In the genomic region with DNA sequence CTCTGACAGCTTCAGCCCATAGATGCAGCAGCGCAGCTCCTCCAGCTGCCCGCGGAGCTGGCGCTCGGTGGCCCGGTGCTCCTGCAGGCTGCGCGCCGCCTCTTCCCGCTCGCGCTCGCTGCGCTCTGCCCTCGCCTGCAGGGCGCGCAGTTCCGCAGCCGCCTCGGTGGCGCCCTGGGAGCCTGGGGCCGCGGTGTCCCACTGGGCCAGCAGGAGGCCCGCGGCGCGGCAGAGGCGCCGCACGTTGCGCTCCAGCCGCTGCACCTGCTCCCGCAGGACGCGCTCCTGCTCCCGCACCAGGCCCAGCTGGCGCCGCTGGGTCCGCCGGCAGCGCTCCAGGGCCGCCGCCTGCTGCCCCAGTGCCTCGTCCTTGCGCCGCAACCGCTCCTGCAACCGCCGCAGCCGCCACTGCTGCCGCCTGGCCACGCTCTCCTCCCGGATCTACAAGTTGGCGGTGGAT, we compare ENCODE assay signal across 1 cellular context.
TF ChIP-seq lines count a peak whose summit lies in the region.

No MANE protein-coding gene starts in this region.

TF ChIP-seq in GM23338, 12 proteins besides CTCF, POLR2A, EP300 and RAD21 (continued from another document):
- TF ChIP-seq, protein P1, sequence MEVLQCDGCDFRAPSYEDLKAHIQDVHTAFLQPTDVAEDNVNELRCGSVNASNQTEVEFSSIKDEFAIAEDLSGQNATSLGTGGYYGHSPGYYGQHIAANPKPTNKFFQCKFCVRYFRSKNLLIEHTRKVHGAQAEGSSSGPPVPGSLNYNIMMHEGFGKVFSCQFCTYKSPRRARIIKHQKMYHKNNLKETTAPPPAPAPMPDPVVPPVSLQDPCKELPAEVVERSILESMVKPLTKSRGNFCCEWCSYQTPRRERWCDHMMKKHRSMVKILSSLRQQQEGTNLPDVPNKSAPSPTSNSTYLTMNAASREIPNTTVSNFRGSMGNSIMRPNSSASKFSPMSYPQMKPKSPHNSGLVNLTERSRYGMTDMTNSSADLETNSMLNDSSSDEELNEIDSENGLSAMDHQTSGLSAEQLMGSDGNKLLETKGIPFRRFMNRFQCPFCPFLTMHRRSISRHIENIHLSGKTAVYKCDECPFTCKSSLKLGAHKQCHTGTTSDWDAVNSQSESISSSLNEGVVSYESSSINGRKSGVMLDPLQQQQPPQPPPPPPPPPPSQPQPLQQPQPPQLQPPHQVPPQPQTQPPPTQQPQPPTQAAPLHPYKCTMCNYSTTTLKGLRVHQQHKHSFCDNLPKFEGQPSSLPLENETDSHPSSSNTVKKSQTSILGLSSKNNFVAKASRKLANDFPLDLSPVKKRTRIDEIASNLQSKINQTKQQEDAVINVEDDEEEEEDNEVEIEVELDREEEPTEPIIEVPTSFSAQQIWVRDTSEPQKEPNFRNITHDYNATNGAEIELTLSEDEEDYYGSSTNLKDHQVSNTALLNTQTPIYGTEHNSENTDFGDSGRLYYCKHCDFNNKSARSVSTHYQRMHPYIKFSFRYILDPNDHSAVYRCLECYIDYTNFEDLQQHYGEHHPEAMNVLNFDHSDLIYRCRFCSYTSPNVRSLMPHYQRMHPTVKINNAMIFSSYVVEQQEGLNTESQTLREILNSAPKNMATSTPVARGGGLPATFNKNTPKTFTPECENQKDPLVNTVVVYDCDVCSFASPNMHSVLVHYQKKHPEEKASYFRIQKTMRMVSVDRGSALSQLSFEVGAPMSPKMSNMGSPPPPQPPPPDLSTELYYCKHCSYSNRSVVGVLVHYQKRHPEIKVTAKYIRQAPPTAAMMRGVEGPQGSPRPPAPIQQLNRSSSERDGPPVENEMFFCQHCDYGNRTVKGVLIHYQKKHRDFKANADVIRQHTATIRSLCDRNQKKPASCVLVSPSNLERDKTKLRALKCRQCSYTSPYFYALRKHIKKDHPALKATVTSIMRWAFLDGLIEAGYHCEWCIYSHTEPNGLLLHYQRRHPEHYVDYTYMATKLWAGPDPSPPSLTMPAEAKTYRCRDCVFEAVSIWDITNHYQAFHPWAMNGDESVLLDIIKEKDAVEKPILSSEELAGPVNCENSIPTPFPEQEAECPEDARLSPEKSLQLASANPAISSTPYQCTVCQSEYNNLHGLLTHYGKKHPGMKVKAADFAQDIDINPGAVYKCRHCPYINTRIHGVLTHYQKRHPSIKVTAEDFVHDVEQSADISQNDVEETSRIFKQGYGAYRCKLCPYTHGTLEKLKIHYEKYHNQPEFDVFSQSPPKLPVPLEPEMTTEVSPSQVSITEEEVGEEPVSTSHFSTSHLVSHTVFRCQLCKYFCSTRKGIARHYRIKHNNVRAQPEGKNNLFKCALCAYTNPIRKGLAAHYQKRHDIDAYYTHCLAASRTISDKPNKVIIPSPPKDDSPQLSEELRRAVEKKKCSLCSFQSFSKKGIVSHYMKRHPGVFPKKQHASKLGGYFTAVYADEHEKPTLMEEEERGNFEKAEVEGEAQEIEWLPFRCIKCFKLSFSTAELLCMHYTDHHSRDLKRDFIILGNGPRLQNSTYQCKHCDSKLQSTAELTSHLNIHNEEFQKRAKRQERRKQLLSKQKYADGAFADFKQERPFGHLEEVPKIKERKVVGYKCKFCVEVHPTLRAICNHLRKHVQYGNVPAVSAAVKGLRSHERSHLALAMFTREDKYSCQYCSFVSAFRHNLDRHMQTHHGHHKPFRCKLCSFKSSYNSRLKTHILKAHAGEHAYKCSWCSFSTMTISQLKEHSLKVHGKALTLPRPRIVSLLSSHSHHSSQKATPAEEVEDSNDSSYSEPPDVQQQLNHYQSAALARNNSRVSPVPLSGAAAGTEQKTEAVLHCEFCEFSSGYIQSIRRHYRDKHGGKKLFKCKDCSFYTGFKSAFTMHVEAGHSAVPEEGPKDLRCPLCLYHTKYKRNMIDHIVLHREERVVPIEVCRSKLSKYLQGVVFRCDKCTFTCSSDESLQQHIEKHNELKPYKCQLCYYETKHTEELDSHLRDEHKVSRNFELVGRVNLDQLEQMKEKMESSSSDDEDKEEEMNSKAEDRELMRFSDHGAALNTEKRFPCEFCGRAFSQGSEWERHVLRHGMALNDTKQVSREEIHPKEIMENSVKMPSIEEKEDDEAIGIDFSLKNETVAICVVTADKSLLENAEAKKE (CRISPR knock-in tag; IDR thresholded peaks at IDR 0.05): no peak
